ENCODE assay signal across 2 cellular contexts in the genomic region with DNA sequence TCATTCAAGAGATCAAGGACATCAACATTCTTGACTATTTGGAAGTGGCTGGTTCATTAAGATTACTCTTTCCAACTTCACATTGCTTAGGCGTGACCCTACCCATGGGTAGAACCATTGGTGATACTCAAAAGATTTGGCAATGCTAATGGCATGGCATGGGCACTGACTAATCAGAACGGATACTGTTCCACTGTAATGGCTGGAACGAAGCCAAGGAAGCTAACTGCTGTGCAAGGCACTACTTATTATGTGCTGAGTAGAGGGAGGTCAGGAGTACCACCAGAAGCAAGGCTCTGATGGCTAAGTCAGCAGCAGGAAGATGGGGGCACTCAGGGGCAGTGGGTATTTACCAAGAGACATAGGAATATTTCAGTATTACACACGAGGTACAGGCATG.
TF ChIP-seq lines count a peak whose summit lies in the region.

No MANE protein-coding gene starts in this region.

TF ChIP-seq in SK-N-SH, 30 proteins besides CTCF, POLR2A, EP300 and RAD21 (continued from another document):
- TF ChIP-seq TAF1 (IDR thresholded peaks at IDR 0.05; ENCODE audit: borderline replicate concordance, low read depth, low read length) = no peak
- TF ChIP-seq, protein P1, sequence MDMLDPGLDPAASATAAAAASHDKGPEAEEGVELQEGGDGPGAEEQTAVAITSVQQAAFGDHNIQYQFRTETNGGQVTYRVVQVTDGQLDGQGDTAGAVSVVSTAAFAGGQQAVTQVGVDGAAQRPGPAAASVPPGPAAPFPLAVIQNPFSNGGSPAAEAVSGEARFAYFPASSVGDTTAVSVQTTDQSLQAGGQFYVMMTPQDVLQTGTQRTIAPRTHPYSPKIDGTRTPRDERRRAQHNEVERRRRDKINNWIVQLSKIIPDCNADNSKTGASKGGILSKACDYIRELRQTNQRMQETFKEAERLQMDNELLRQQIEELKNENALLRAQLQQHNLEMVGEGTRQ (IDR thresholded peaks at IDR 0.05; ENCODE audit: borderline replicate concordance, low read depth, low read length) = no peak
- TF ChIP-seq, protein P2, sequence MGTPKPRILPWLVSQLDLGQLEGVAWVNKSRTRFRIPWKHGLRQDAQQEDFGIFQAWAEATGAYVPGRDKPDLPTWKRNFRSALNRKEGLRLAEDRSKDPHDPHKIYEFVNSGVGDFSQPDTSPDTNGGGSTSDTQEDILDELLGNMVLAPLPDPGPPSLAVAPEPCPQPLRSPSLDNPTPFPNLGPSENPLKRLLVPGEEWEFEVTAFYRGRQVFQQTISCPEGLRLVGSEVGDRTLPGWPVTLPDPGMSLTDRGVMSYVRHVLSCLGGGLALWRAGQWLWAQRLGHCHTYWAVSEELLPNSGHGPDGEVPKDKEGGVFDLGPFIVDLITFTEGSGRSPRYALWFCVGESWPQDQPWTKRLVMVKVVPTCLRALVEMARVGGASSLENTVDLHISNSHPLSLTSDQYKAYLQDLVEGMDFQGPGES (IDR thresholded peaks at IDR 0.05; ENCODE audit: low read depth, low read length) = no peak

TF ChIP-seq in SK-N-SH treated with all-trans-retinoic acid at 6 μM for 48 hours, 23 proteins besides CTCF, POLR2A, EP300 and RAD21 (continued from another document):
- TF ChIP-seq RARB (CRISPR knock-in tag; IDR thresholded peaks at IDR 0.05) (no peak), ZNF8 (CRISPR knock-in tag; IDR thresholded peaks at IDR 0.05) (no peak), ZNF70 (CRISPR knock-in tag; IDR thresholded peaks at IDR 0.05) (no peak)
